ENCODE assay signal across 12 cellular contexts in genomic region chr17:38741853-38742421, GRCh38. TPM values are rescaled to one million over a fixed set of nuclear protein-coding genes. Genes with fewer than 3 reads are reported as not detected.
A peak's percentile ranks its signal among the peaks of the same experiment; 100 is the strongest.
DNase-seq lines count a peak whose midpoint lies in the region; TF ChIP-seq lines count a peak whose summit lies in the region.
"Had no signal": no experiment of that assay in that cellular context is flagged by ENCODE, and none has a peak within 500 bp of the region (broad histone marks: within the 10 kb centered on the region; RNA-seq: fewer than 3 reads in every experiment).

No MANE protein-coding gene starts in this region.

- H3K4me1 ChIP-seq in colonic mucosa (peaks cover 21% of the 10 kb centered on the region), transverse colon (peaks cover 32 to 70% (median 41%) of the 10 kb centered on the region in 4 donors)

- in situ Hi-C loops in transverse colon (cut with MboI; ENCODE audit: low pct_ligation_motif_present in 1 of 4, low pct_unique_long_range_greater_than_20kb in 1 of 4, low sequenced_read_pairs in 3 of 4) = no loop called here

- H3K27me3 ChIP-seq in colonic mucosa = no peaks in the 10 kb centered on the region
- H3K27me3 ChIP-seq in transverse colon = no peaks in the 10 kb centered on the region

- H3K4me1 Mint-ChIP-seq in mesothelial cell of epicardium = peaks cover 52% of the 10 kb centered on the region

- intact Hi-C loops in colonic mucosa (cut with DNase I) = no loop called here
- intact Hi-C loops in transverse colon (cut with DNase I; ENCODE audit: low total_unique reads) = no loop called here

- H3K36me3 Mint-ChIP-seq in mesothelial cell of epicardium = peaks cover 4% of the 10 kb centered on the region
- H3K36me3 Mint-ChIP-seq: immature natural killer cell had no signal

- no peaks in the 10 kb centered on the region for H3K27me3 Mint-ChIP-seq in mesothelial cell of epicardium (ENCODE audit: low read depth)

- H3K9ac ChIP-seq in colonic mucosa (ENCODE audit: low read depth in 2 of 2, low read length in 2 of 2) = peak overlapping the region; percentile 26 to 86

- H3K4me3 ChIP-seq in colonic mucosa = no peak overlapping the region
- peak overlapping the region in 1 of 4 donors; percentile 7 for H3K4me3 ChIP-seq in transverse colon

- no peak for TF ChIP-seq EP300 in transverse colon (IDR thresholded peaks at IDR 0.05; ENCODE audit: low read depth)

- DNase-seq in DMS79 treated with DMSO at 0.1 percent for 48 hours (lab: John Stamatoyannopoulos, UW) = peak; percentile 64
- no peak for DNase-seq in DMS79 (lab: John Stamatoyannopoulos, UW)
- peak; percentile 86 for DNase-seq in colonic mucosa
- DNase-seq in mesothelial cell of epicardium (ENCODE audit: low spot score in 2 of 2, unreplicated experiment in 2 of 2) = no peak
- DNase-seq in transverse colon = peak; percentile 80
- no peak for DNase-seq in activated naive CD4-positive, alpha-beta T cell (lab: John Stamatoyannopoulos, UW)
- DNase-seq in NCI-H1436 (lab: John Stamatoyannopoulos, UW) = no peak
- DNase-seq in stimulated activated CD4-positive, alpha-beta T cell treated with anti-CD3 and anti-CD28 coated beads, Interleukin-12 subunit alpha, Interleukin-12 subunit beta, amount 100 ng/mL, for 4 hours = no peak
- DNase-seq: activated CD4-positive, alpha-beta T cell treated with anti-CD3 and anti-CD28 coated beads, Interleukin-2, amount 10 ng/mL, durations not matched to agents 7 days and 5 days; immature natural killer cell; PC-3; stimulated activated CD4-positive, alpha-beta T cell treated with anti-CD3 and anti-CD28 coated beads, Interleukin-2, amount 100 ng/mL, for 24 hours had no signal

- WGBS in transverse colon (ENCODE audit: low coverage in 1 of 2), 2 donors = 7 to 34% methylated on average over 5 to 8 of the region's 8 CpGs

- no peak for TF ChIP-seq POLR2A in transverse colon (IDR thresholded peaks at IDR 0.05)

- H3K4me3 Mint-ChIP-seq in mesothelial cell of epicardium = peak overlapping the region; percentile 32
- H3K4me3 Mint-ChIP-seq: activated CD4-positive, alpha-beta T cell treated with anti-CD3 and anti-CD28 coated beads, Interleukin-2, amount 10 ng/mL, durations not matched to agents 7 days and 5 days; immature natural killer cell had no signal

- H3K27ac ChIP-seq in colonic mucosa (peak overlapping the region; percentile 90), transverse colon (peak overlapping the region; percentile 83 to 95 (median 93))

- no peaks in the 10 kb centered on the region for H3K36me3 ChIP-seq in colonic mucosa
- H3K36me3 ChIP-seq in transverse colon = no peaks in the 10 kb centered on the region

- TF ChIP-seq CTCF in colonic mucosa (IDR thresholded peaks at IDR 0.05) (no peak), mesothelial cell of epicardium (IDR thresholded peaks at IDR 0.05; ENCODE audit: unreplicated experiment) (no peak), transverse colon (IDR thresholded peaks at IDR 0.05) (no peak)

- H3K9me3 ChIP-seq in colonic mucosa (no peaks in the 10 kb centered on the region), transverse colon (no peaks in the 10 kb centered on the region)

- H3K27ac Mint-ChIP-seq in mesothelial cell of epicardium = peak overlapping the region; percentile 98
- H3K27ac Mint-ChIP-seq: activated CD4-positive, alpha-beta T cell treated with anti-CD3 and anti-CD28 coated beads, Interleukin-2, amount 10 ng/mL, durations not matched to agents 7 days and 5 days; immature natural killer cell had no signal

- H3K9me3 Mint-ChIP-seq in mesothelial cell of epicardium = no peaks in the 10 kb centered on the region
- H3K9me3 Mint-ChIP-seq: activated CD4-positive, alpha-beta T cell treated with anti-CD3 and anti-CD28 coated beads, Interleukin-2, amount 10 ng/mL, durations not matched to agents 7 days and 5 days; immature natural killer cell had no signal

RNA-seq across cellular contexts. Expression of gene PCGF2, which starts 6.2 kb away (rescaled TPM):
- total RNA-seq in colonic mucosa = 10 to 100 TPM; 27.2 to 45.5 TPM
- 83.3 to 95.8 TPM (median 91.9 TPM) in 3 replicates for total RNA-seq in mesothelial cell of epicardium
- 10 to 100 TPM in 3 of 4 donors, 1 to 10 TPM in 1; 9.1 to 41.9 (median 12.2) TPM for total RNA-seq in transverse colon

RNA-seq across cellular contexts. Expression of gene PSMB3, which starts 10.6 kb away (rescaled TPM):
- 100 to 1,000 TPM; 160 to 253 TPM for total RNA-seq in colonic mucosa
- 107 to 121 TPM (median 115 TPM) in 3 replicates for total RNA-seq in mesothelial cell of epicardium
- 100 to 1,000 TPM; 137 to 169 (median 159) TPM for total RNA-seq in transverse colon

RNA-seq across cellular contexts. Expression of gene CISD3, which starts 11.8 kb away (rescaled TPM):
- total RNA-seq in colonic mucosa (100 to 1,000 TPM in 1 of 2 donors, 10 to 100 TPM in 1; 82.2 to 152 TPM), mesothelial cell of epicardium (4.6 to 5.6 TPM (median 5.1 TPM) in 3 replicates), transverse colon (10 to 100 TPM; 11.2 to 35.0 (median 20.5) TPM)

RNA-seq across cellular contexts. Expression of gene MLLT6, which starts 36.9 kb away (rescaled TPM):
- total RNA-seq in colonic mucosa = 100 to 1,000 TPM in 1 of 2 donors, 10 to 100 TPM in 1; 74.1 to 109 TPM
- 171 to 184 TPM (median 178 TPM) in 3 replicates for total RNA-seq in mesothelial cell of epicardium
- 100 to 1,000 TPM in 2 of 4 donors, 10 to 100 TPM in 2; 68.7 to 272 (median 100) TPM for total RNA-seq in transverse colon

RNA-seq across cellular contexts. Expression of gene PIP4K2B, which starts 57.4 kb away (rescaled TPM):
- total RNA-seq in colonic mucosa (10 to 100 TPM; 16.8 to 19.6 TPM), mesothelial cell of epicardium (73.5 to 81.1 TPM (median 76.0 TPM) in 3 replicates), transverse colon (10 to 100 TPM; 15.3 to 63.5 (median 23.5) TPM)

Comparison
In these comparisons a context has a peak if more than half of its experiments do, and no peak if none do; other contexts are left out.
1. DNase-seq: peak in DMS79 treated with DMSO at 0.1 percent for 48 hours (single experiment), colonic mucosa (single experiment) and transverse colon (single experiment); none in DMS79 (single experiment), mesothelial cell of epicardium (0 of 2), activated naive CD4-positive, alpha-beta T cell (0 of 4), NCI-H1436 (single experiment) and stimulated activated CD4-positive, alpha-beta T cell treated with anti-CD3 and anti-CD28 coated beads, Interleukin-12 subunit alpha, Interleukin-12 subunit beta, amount 100 ng/mL, for 4 hours (single experiment).